Comparison of ENCODE assay signal across 15 cellular contexts in genomic region chr19:18342090-18342632, GRCh38. TPM values are rescaled to one million over a fixed set of nuclear protein-coding genes. Genes with fewer than 3 reads are reported as not detected.
DNase-seq lines count a peak whose midpoint lies in the region; ATAC-seq and TF ChIP-seq lines count a peak whose summit lies in the region.
"Had no signal": no experiment of that assay in that cellular context is flagged by ENCODE, and none has a peak within 500 bp of the region (broad histone marks: within the 10 kb centered on the region; RNA-seq: fewer than 3 reads in every experiment).

No MANE protein-coding gene starts in this region.

- intact Hi-C loops in gastrocnemius medialis (cut with DNase I; ENCODE audit: low total_unique reads) = no loop called here

- H3K9me3 Mint-ChIP-seq in activated CD4-positive, alpha-beta T cell treated with anti-CD3 and anti-CD28 coated beads, Interleukin-2, amount 10 ng/mL, durations not matched to agents 7 days and 5 days = no peaks in the 10 kb centered on the region
- H3K9me3 Mint-ChIP-seq in endothelial cell (ENCODE audit: unreplicated experiment) = no peaks in the 10 kb centered on the region

- TF ChIP-seq CTCF in endothelial cell (IDR thresholded peaks at IDR 0.05; ENCODE audit: unreplicated experiment) (no peak), gastrocnemius medialis (IDR thresholded peaks at IDR 0.05 in 4 of 5, conservative IDR thresholded peaks at IDR 0.05 in 1 of 5) (no peak)

- H3K9me3 ChIP-seq in T-helper 17 cell (ENCODE audit: control insufficient read depth, low read length, poor library complexity, severe bottlenecking) (no peaks in the 10 kb centered on the region), gastrocnemius medialis (no peaks in the 10 kb centered on the region)
- H3K9me3 ChIP-seq: left ventricle myocardium inferior had no signal

- peaks cover 0 to 5% of the 10 kb centered on the region in 2 donors for H3K4me1 ChIP-seq in gastrocnemius medialis

- peak overlapping the region; percentile 87 to 92 (median 88) for H3K27ac ChIP-seq in gastrocnemius medialis
- H3K27ac ChIP-seq: PC-9 had no signal

- peaks cover 0 to 7% of the 10 kb centered on the region in 2 donors for H3K36me3 ChIP-seq in gastrocnemius medialis

- no peaks in the 10 kb centered on the region for H3K27me3 Mint-ChIP-seq in activated CD4-positive, alpha-beta T cell treated with anti-CD3 and anti-CD28 coated beads, Interleukin-2, amount 10 ng/mL, durations not matched to agents 7 days and 5 days
- H3K27me3 Mint-ChIP-seq in T-helper 17 cell = no peaks in the 10 kb centered on the region
- H3K27me3 Mint-ChIP-seq in endothelial cell (ENCODE audit: unreplicated experiment) = peaks cover 8% of the 10 kb centered on the region

- H3K4me1 Mint-ChIP-seq in activated CD4-positive, alpha-beta T cell treated with anti-CD3 and anti-CD28 coated beads, Interleukin-2, amount 10 ng/mL, durations not matched to agents 7 days and 5 days = peaks cover 29% of the 10 kb centered on the region
- H3K4me1 Mint-ChIP-seq in T-helper 17 cell = peaks cover 12% of the 10 kb centered on the region
- H3K4me1 Mint-ChIP-seq in endothelial cell (ENCODE audit: unreplicated experiment) = peaks cover 14% of the 10 kb centered on the region

- POLR2A ChIA-PET in activated CD4-positive, alpha-beta T cell treated with anti-CD3 and anti-CD28 coated beads, Interleukin-2, amount 10 ng/mL, durations not matched to agents 7 days and 5 days (lab: Charles Lee) = interaction anchor here (0.6 kb wide), 1 partner anchor 63 kb away, joined by 5 read pairs; no protein-coding TSS in a partner anchor

- DNase-seq in activated CD4-positive, alpha-beta T cell treated with anti-CD3 and anti-CD28 coated beads, Interleukin-2, amount 10 ng/mL, durations not matched to agents 7 days and 5 days = no peak
- no peak for DNase-seq in activated CD4-positive, alpha-beta T cell treated with anti-CD3 and anti-CD28 coated beads, Interleukin-2, amount 50 U/mL, for 1 hour
- DNase-seq in T-helper 17 cell (no peak), endothelial cell (ENCODE audit: low spot score) (no peak), gastrocnemius medialis (no peak), GM19240 (ENCODE audit: insufficient read length, low spot score) (no peak), NCI-H2196 treated with DMSO at 0.1 percent for 48 hours (lab: John Stamatoyannopoulos, UW; ENCODE audit: unreplicated experiment) (no peak)
- DNase-seq: activated CD4-positive, CD25-positive, alpha-beta regulatory T cell treated with anti-CD3 and anti-CD28 coated beads, Interleukin-2, amount 50 U/mL, for 72 hours; left ventricle myocardium inferior; NCI-H1092 treated with DMSO at 0.1 percent for 48 hours; NCI-H446; PC-9; substantia nigra had no signal

- in situ Hi-C loops in gastrocnemius medialis (cut with MboI; ENCODE audit: low sequenced_read_pairs in 4 of 4) = loop anchor here in 1 of 4 donors (10.0 kb wide), 1 partner anchor 63 kb away; no protein-coding TSS in a partner anchor

- H3K4me3 Mint-ChIP-seq in activated CD4-positive, alpha-beta T cell treated with anti-CD3 and anti-CD28 coated beads, Interleukin-2, amount 10 ng/mL, durations not matched to agents 7 days and 5 days = peak overlapping the region; percentile 82
- H3K4me3 Mint-ChIP-seq in T-helper 17 cell (peak overlapping the region; percentile 92), endothelial cell (ENCODE audit: unreplicated experiment) (peak overlapping the region; percentile 50)

- peaks cover 7% of the 10 kb centered on the region for H3K36me3 Mint-ChIP-seq in activated CD4-positive, alpha-beta T cell treated with anti-CD3 and anti-CD28 coated beads, Interleukin-2, amount 10 ng/mL, durations not matched to agents 7 days and 5 days (ENCODE audit: low read depth)
- H3K36me3 Mint-ChIP-seq in T-helper 17 cell (ENCODE audit: low read depth) (peaks cover 3% of the 10 kb centered on the region), endothelial cell (ENCODE audit: low read depth, unreplicated experiment) (peaks cover 9% of the 10 kb centered on the region)

- TF ChIP-seq POLR2A in gastrocnemius medialis (IDR thresholded peaks at IDR 0.05) = no peak

- no peaks in the 10 kb centered on the region for H3K27me3 ChIP-seq in gastrocnemius medialis

- no peak overlapping the region for H3K4me3 ChIP-seq in gastrocnemius medialis

- ATAC-seq in T-helper 17 cell = no peak
- ATAC-seq in gastrocnemius medialis = no peak
- ATAC-seq in HG03025 (IDR thresholded peaks at IDR 0.05; ENCODE audit: low FRiP score, unreplicated experiment) = no peak

- peak overlapping the region; percentile 20 for H3K27ac Mint-ChIP-seq in activated CD4-positive, alpha-beta T cell treated with anti-CD3 and anti-CD28 coated beads, Interleukin-2, amount 10 ng/mL, durations not matched to agents 7 days and 5 days
- H3K27ac Mint-ChIP-seq in T-helper 17 cell = no peak overlapping the region
- H3K27ac Mint-ChIP-seq in endothelial cell (ENCODE audit: unreplicated experiment) = no peak overlapping the region

- CTCF ChIA-PET in activated CD4-positive, alpha-beta T cell treated with anti-CD3 and anti-CD28 coated beads, Interleukin-2, amount 10 ng/mL, durations not matched to agents 7 days and 5 days (lab: Charles Lee) = interaction anchor here (0.6 to 2.9 kb wide), 8 partner anchors 9 to 132 kb away, joined by 3 to 14 read pairs (median 4); partner anchors contain the start of gene SSBP4

RNA-seq across cellular contexts. Expression of gene PGPEP1, which starts 1.8 kb away (rescaled TPM):
- total RNA-seq in activated CD4-positive, alpha-beta T cell treated with anti-CD3 and anti-CD28 coated beads, Interleukin-2, amount 10 ng/mL, durations not matched to agents 7 days and 5 days = 10 to 100 TPM; 24.1 to 24.8 TPM
- 10 to 100 TPM; 22.0 to 28.3 TPM for total RNA-seq in T-helper 17 cell
- 32.1 TPM for total RNA-seq in endothelial cell (ENCODE audit: unreplicated experiment)
- total RNA-seq in gastrocnemius medialis = 10 to 100 TPM; 11.7 to 42.3 (median 23.6) TPM

RNA-seq across cellular contexts. Expression of gene LSM4, which starts 19.3 kb away (rescaled TPM):
- total RNA-seq in activated CD4-positive, alpha-beta T cell treated with anti-CD3 and anti-CD28 coated beads, Interleukin-2, amount 10 ng/mL, durations not matched to agents 7 days and 5 days = 100 to 1,000 TPM; 156 to 181 TPM
- total RNA-seq in T-helper 17 cell (10 to 100 TPM; 43.3 to 46.6 TPM), endothelial cell (ENCODE audit: unreplicated experiment) (166 TPM), gastrocnemius medialis (100 to 1,000 TPM; 122 to 294 (median 193) TPM)

RNA-seq across cellular contexts. Expression of gene GDF15, which starts 43.8 kb away (rescaled TPM):
- not detected for total RNA-seq in activated CD4-positive, alpha-beta T cell treated with anti-CD3 and anti-CD28 coated beads, Interleukin-2, amount 10 ng/mL, durations not matched to agents 7 days and 5 days
- total RNA-seq in T-helper 17 cell (under 1 TPM; 0.29 to 0.85 TPM), endothelial cell (ENCODE audit: unreplicated experiment) (1.3 TPM), gastrocnemius medialis (1 to 10 TPM in 2 of 4 donors, not detected in 2; 1.4 to 2.7 TPM)

RNA-seq across cellular contexts. Expression of gene LRRC25, which starts 55.3 kb away (rescaled TPM):
- not detected for total RNA-seq in activated CD4-positive, alpha-beta T cell treated with anti-CD3 and anti-CD28 coated beads, Interleukin-2, amount 10 ng/mL, durations not matched to agents 7 days and 5 days
- 1 to 10 TPM in 1 of 2 donors, under 1 TPM in 1; 0.63 to 3.2 TPM for total RNA-seq in T-helper 17 cell
- total RNA-seq in endothelial cell (ENCODE audit: unreplicated experiment) = not detected
- total RNA-seq in gastrocnemius medialis = 1 to 10 TPM in 3 of 4 donors, under 1 TPM in 1; 0.34 to 4.2 (median 2.3) TPM
- total RNA-seq: PC-9, smooth muscle cell had no signal
